Comparison of ENCODE assay signal across 13 cellular contexts in the genomic region with DNA sequence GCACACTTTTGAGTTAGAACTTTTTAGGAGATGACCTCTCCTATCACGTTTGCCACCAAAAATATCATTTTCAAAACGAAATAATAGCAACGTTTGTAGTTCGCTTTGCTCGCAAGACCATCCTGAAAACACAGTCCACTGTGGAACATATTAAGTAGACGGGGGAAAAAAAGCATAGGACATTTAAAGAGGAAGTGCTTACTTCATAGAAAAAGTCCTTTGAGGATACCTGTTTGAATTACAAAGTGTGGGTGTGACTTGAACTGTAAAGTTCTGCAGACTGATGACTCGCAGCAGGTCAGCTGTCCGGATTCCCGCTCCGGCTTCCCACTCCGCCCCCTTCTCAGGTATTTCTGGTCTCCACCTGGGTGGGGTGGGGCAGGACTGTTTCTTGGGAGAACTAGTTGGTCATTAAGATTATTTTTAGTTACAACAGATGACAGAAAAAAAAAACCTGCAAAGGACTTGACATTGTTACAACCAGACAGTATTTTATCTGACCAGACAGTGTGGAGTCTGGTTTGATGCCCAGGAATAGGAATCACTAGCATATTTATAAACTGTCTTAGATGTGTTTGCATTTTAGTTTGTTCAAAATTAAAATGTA. TPM values are rescaled to one million over a fixed set of nuclear protein-coding genes. Genes with fewer than 3 reads are reported as not detected.
A peak's percentile ranks its signal among the peaks of the same experiment; 100 is the strongest.
DNase-seq lines count a peak whose midpoint lies in the region; ATAC-seq and TF ChIP-seq lines count a peak whose summit lies in the region.
"Had no signal": no experiment of that assay in that cellular context is flagged by ENCODE, and none has a peak within 500 bp of the region (broad histone marks: within the 10 kb centered on the region; RNA-seq: fewer than 3 reads in every experiment).

No MANE protein-coding gene starts in this region.

- H3K4me3 Mint-ChIP-seq in CD8-positive, alpha-beta T cell: no peak overlapping the region
- no peak overlapping the region for H3K4me3 Mint-ChIP-seq in naive thymus-derived CD4-positive, alpha-beta T cell
- H3K4me3 Mint-ChIP-seq in glutamatergic neuron (ENCODE audit: unreplicated experiment): no peak overlapping the region
- H3K4me3 Mint-ChIP-seq: activated B cell treated with CpG ODN at 0.5 μM for 24 hours, nephron progenitor cell had no signal

- POLR2A ChIA-PET in CD8-positive, alpha-beta T cell (lab: Charles Lee): interaction anchor here (0.6 to 1.0 kb wide), 2 partner anchors 13 to 20 kb away, joined by 3 to 4 read pairs; partner anchors contain the start of gene CNOT11
- POLR2A ChIA-PET in Panc1 (lab: Charles Lee): interaction anchor here (0.6 kb wide), 1 partner anchor 128 kb away, joined by 3 read pairs; no protein-coding TSS in a partner anchor
- POLR2A ChIA-PET in naive thymus-derived CD4-positive, alpha-beta T cell (lab: Charles Lee): interaction anchor here (1.0 kb wide), 2 partner anchors 13 to 42 kb away, joined by 3 read pairs; partner anchors contain the start of gene RNF149

- H3K27me3 ChIP-seq in CD8-positive, alpha-beta T cell (ENCODE audit: insufficient read depth, low read length): no peaks in the 10 kb centered on the region
- no peaks in the 10 kb centered on the region for H3K27me3 ChIP-seq in Panc1 (ENCODE audit: control insufficient read depth, insufficient read depth, low read length)
- H3K27me3 ChIP-seq in foreskin keratinocyte: no peaks in the 10 kb centered on the region
- H3K27me3 ChIP-seq in naive thymus-derived CD4-positive, alpha-beta T cell (ENCODE audit: control insufficient read depth in 2 of 2, insufficient read depth in 2 of 2, low read length in 2 of 2): no peaks in the 10 kb centered on the region

- H3K9me3 Mint-ChIP-seq in CD8-positive, alpha-beta T cell: no peaks in the 10 kb centered on the region
- no peaks in the 10 kb centered on the region for H3K9me3 Mint-ChIP-seq in naive thymus-derived CD4-positive, alpha-beta T cell
- H3K9me3 Mint-ChIP-seq in glutamatergic neuron (ENCODE audit: unreplicated experiment): no peaks in the 10 kb centered on the region
- H3K9me3 Mint-ChIP-seq: activated B cell treated with CpG ODN at 0.5 μM for 24 hours, nephron progenitor cell had no signal

- peaks cover 83% of the 10 kb centered on the region for H3K36me3 Mint-ChIP-seq in CD8-positive, alpha-beta T cell
- peaks cover 5 to 61% (median 25%) of the 10 kb centered on the region in 5 donors for H3K36me3 Mint-ChIP-seq in naive thymus-derived CD4-positive, alpha-beta T cell
- no peaks in the 10 kb centered on the region for H3K36me3 Mint-ChIP-seq in glutamatergic neuron (ENCODE audit: unreplicated experiment)

- no peak for TF ChIP-seq CTCF in CD8-positive, alpha-beta T cell (IDR thresholded peaks at IDR 0.05)
- no peak for TF ChIP-seq CTCF in Panc1 (IDR thresholded peaks at IDR 0.05)
- TF ChIP-seq CTCF in foreskin keratinocyte (conservative IDR thresholded peaks at IDR 0.05): no peak
- TF ChIP-seq CTCF in glutamatergic neuron (IDR thresholded peaks at IDR 0.05; ENCODE audit: partially characterized antibody, unreplicated experiment): no peak

- intact Hi-C loops in CD8-positive, alpha-beta T cell (cut with DNase I, micrococcal nuclease): loop anchor here in 1 of 2 experiments (5.0 kb wide), 1 partner anchor 41 kb away; the partner anchor contains the start of gene RNF149
- intact Hi-C loops in Panc1 (cut with micrococcal nuclease; ENCODE audit: unreplicated experiment): no loop called here
- intact Hi-C loops in naive thymus-derived CD4-positive, alpha-beta T cell (cut with micrococcal nuclease): loop anchor here in 1 of 2 donors (5.0 kb wide), 1 partner anchor 41 kb away; the partner anchor contains the start of gene RNF149

- H3K4me1 ChIP-seq in CD8-positive, alpha-beta T cell (ENCODE audit: insufficient read depth, low read length): peaks cover 8% of the 10 kb centered on the region
- H3K4me1 ChIP-seq in Panc1 (ENCODE audit: control insufficient read depth, insufficient read depth, low read length) (no peaks in the 10 kb centered on the region), foreskin keratinocyte (no peaks in the 10 kb centered on the region)
- H3K4me1 ChIP-seq in naive thymus-derived CD4-positive, alpha-beta T cell (ENCODE audit: control insufficient read depth in 2 of 2, insufficient read depth in 2 of 2, low read length in 2 of 2): no peaks in the 10 kb centered on the region

- H3K27me3 Mint-ChIP-seq in CD8-positive, alpha-beta T cell (ENCODE audit: low read depth): no peaks in the 10 kb centered on the region
- H3K27me3 Mint-ChIP-seq in naive thymus-derived CD4-positive, alpha-beta T cell: no peaks in the 10 kb centered on the region
- H3K27me3 Mint-ChIP-seq in glutamatergic neuron (ENCODE audit: unreplicated experiment): no peaks in the 10 kb centered on the region
- H3K27me3 Mint-ChIP-seq: activated B cell treated with CpG ODN at 0.5 μM for 24 hours had no signal

- DNase-seq in CD8-positive, alpha-beta T cell: no peak
- DNase-seq in Panc1 (ENCODE audit: low read depth, low spot score) (no peak), foreskin keratinocyte (peak in 1 of 2 donors; percentile 33), glutamatergic neuron (no peak), putamen (ENCODE audit: low spot score) (no peak), NK-92 (lab: John Stamatoyannopoulos, UW; ENCODE audit: unreplicated experiment) (no peak)
- no peak for DNase-seq in naive thymus-derived CD4-positive, alpha-beta T cell
- DNase-seq: activated B cell treated with CpG ODN at 0.5 μM for 24 hours; activated T-cell treated with anti-CD3 and anti-CD28 coated beads, Interleukin-2, amount 50 U/mL, for 48 hours; NCI-H774; nephron progenitor cell; stimulated activated CD4-positive, alpha-beta T cell treated with anti-CD3 and anti-CD28 coated beads, Interleukin-15, amount 100 ng/mL, for 24 hours had no signal

- peaks cover 70% of the 10 kb centered on the region for H3K36me3 ChIP-seq in CD8-positive, alpha-beta T cell (ENCODE audit: insufficient read depth, low read length)
- peaks cover 21% of the 10 kb centered on the region for H3K36me3 ChIP-seq in Panc1 (ENCODE audit: control insufficient read depth, insufficient read depth, low read length)
- peaks cover 18 to 87% (median 37%) of the 10 kb centered on the region in 3 experiments for H3K36me3 ChIP-seq in naive thymus-derived CD4-positive, alpha-beta T cell (ENCODE audit: control insufficient read depth in 2 of 3, insufficient read depth in 3 of 3, low read length in 3 of 3)

- no peak for ATAC-seq in CD8-positive, alpha-beta T cell
- ATAC-seq in Panc1: no peak
- ATAC-seq in foreskin keratinocyte: peak; percentile 47
- ATAC-seq in naive thymus-derived CD4-positive, alpha-beta T cell: no peak
- ATAC-seq in GM18907 (IDR thresholded peaks at IDR 0.05; ENCODE audit: unreplicated experiment): no peak

- no peak overlapping the region for H3K4me3 ChIP-seq in CD8-positive, alpha-beta T cell (ENCODE audit: low read depth, low read length)
- no peak overlapping the region for H3K4me3 ChIP-seq in Panc1 (ENCODE audit: low read depth in 2 of 2, low read length in 2 of 2)
- H3K4me3 ChIP-seq in naive thymus-derived CD4-positive, alpha-beta T cell (ENCODE audit: low read length): no peak overlapping the region

- H3K27ac Mint-ChIP-seq in CD8-positive, alpha-beta T cell: peak overlapping the region; percentile 60
- peak overlapping the region in 7 of 9 donors; percentile 13 to 90 (median 62) for H3K27ac Mint-ChIP-seq in naive thymus-derived CD4-positive, alpha-beta T cell
- H3K27ac Mint-ChIP-seq in glutamatergic neuron (ENCODE audit: unreplicated experiment): no peak overlapping the region
- H3K27ac Mint-ChIP-seq: activated B cell treated with CpG ODN at 0.5 μM for 24 hours had no signal

- H3K4me1 Mint-ChIP-seq in CD8-positive, alpha-beta T cell (ENCODE audit: low read depth): peaks cover 43% of the 10 kb centered on the region
- peaks cover 23 to 56% (median 38%) of the 10 kb centered on the region in 7 donors for H3K4me1 Mint-ChIP-seq in naive thymus-derived CD4-positive, alpha-beta T cell
- H3K4me1 Mint-ChIP-seq in glutamatergic neuron (ENCODE audit: low read depth, unreplicated experiment): no peaks in the 10 kb centered on the region
- H3K4me1 Mint-ChIP-seq: activated B cell treated with CpG ODN at 0.5 μM for 24 hours, nephron progenitor cell had no signal

- H3K27ac ChIP-seq in CD8-positive, alpha-beta T cell (ENCODE audit: low read depth, low read length): no peak overlapping the region
- H3K27ac ChIP-seq in Panc1 (ENCODE audit: low read length): no peak overlapping the region
- no peak overlapping the region for H3K27ac ChIP-seq in foreskin keratinocyte
- H3K27ac ChIP-seq in naive thymus-derived CD4-positive, alpha-beta T cell (ENCODE audit: low read depth, low read length): no peak overlapping the region

- no peaks in the 10 kb centered on the region for H3K9me3 ChIP-seq in CD8-positive, alpha-beta T cell (ENCODE audit: low read length)
- H3K9me3 ChIP-seq in Panc1 (ENCODE audit: control insufficient read depth, insufficient read depth, low read depth, low read length): no peaks in the 10 kb centered on the region
- no peaks in the 10 kb centered on the region for H3K9me3 ChIP-seq in naive thymus-derived CD4-positive, alpha-beta T cell (ENCODE audit: control insufficient read depth in 2 of 3, low read length in 3 of 3)

- in situ Hi-C loops in Panc1 (cut with HindIII; ENCODE audit: low pct_unique_long_range_greater_than_20kb, low sequenced_read_pairs): no loop called here

- TSS peak; percentile 20 for BruUV-seq in Panc1 (replicated peaks; lab: Mats Ljungman, UMichigan)

- CTCF ChIA-PET in CD8-positive, alpha-beta T cell (lab: Charles Lee): interaction anchor here (1.1 kb wide), 1 partner anchor 13 kb away, joined by 5 read pairs; no protein-coding TSS in a partner anchor
- CTCF ChIA-PET in Panc1 (lab: Charles Lee): no interaction called here
- CTCF ChIA-PET in naive thymus-derived CD4-positive, alpha-beta T cell (lab: Charles Lee): no interaction called here

RNA-seq across cellular contexts. Expression of gene CNOT11, which starts 13.3 kb away (rescaled TPM):
- 10 to 100 TPM; 41.9 to 43.0 TPM for total RNA-seq in CD8-positive, alpha-beta T cell
- total RNA-seq in Panc1 (2021; ENCODE audit: unreplicated experiment): 58.3 TPM
- 33.0 TPM for polyA plus RNA-seq in Panc1 (2012; ENCODE audit: insufficient read length)
- total RNA-seq in foreskin keratinocyte: 55.9 and 59.7 TPM in 2 replicates
- 30.5 and 35.4 TPM in 2 replicates for polyA plus RNA-seq in foreskin keratinocyte
- 10 to 100 TPM; 49.0 to 65.7 (median 54.3) TPM for total RNA-seq in naive thymus-derived CD4-positive, alpha-beta T cell
- polyA plus RNA-seq in naive thymus-derived CD4-positive, alpha-beta T cell: 10 to 100 TPM; 60.4 to 64.0 TPM
- 35.6 TPM for total RNA-seq in glutamatergic neuron (ENCODE audit: unreplicated experiment)

RNA-seq across cellular contexts. Expression of gene RNF149, which starts 42.5 kb away (rescaled TPM):
- 100 to 1,000 TPM; 128 to 129 TPM for total RNA-seq in CD8-positive, alpha-beta T cell
- 29.9 TPM for total RNA-seq in Panc1 (2021; ENCODE audit: unreplicated experiment)
- polyA plus RNA-seq in Panc1 (2012; ENCODE audit: insufficient read length): 20.5 TPM
- 53.6 and 55.9 TPM in 2 replicates for total RNA-seq in foreskin keratinocyte
- polyA plus RNA-seq in foreskin keratinocyte: 33.0 and 37.9 TPM in 2 replicates
- 100 to 1,000 TPM in 4 of 5 experiments, 10 to 100 TPM in 1; 88.9 to 159 (median 114) TPM for total RNA-seq in naive thymus-derived CD4-positive, alpha-beta T cell
- 10 to 100 TPM; 45.2 to 52.6 TPM for polyA plus RNA-seq in naive thymus-derived CD4-positive, alpha-beta T cell
- total RNA-seq in glutamatergic neuron (ENCODE audit: unreplicated experiment): 26.9 TPM
